11 cellular contexts compared by ENCODE assay signal in the genomic region with DNA sequence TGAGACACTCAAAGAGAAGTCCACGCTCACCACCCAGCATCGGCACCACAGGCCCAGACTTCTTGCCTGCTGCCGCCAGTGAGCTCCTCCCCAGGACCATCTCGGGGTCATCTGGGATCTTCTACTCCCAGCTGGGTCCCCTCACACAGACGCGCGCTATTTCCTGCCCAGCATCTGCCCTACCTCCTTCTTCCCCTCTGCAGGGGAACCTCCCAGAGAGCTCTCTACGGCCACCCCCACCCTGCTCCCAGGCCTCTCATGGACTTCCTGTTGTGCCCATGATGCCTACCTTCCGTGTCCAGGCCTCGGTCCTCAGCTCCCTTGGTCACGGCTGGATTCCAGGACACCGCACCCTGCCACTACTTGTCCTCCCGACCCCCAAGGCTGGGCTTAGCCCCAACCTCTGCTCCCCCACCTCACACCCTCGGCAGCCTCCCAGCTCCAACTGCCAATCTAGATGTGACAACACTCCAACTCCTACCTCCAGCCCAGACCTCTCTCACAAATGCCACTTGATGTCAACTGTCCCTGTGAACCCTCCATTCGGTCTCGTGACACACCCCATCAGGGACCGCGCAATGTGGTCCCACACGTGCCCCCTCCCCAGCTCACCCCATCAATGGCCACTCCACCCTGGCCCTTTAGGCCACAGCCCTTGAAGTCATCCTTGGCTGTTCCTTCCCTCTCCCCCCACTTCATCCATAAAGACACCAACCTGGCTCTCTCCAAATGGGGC. TPM values are rescaled to one million over a fixed set of nuclear protein-coding genes. Genes with fewer than 3 reads are reported as not detected.
A peak's percentile ranks its signal among the peaks of the same experiment; 100 is the strongest.
DNase-seq lines count a peak whose midpoint lies in the region; ATAC-seq, FAIRE-seq and TF ChIP-seq lines count a peak whose summit lies in the region.
"Had no signal": no experiment of that assay in that cellular context is flagged by ENCODE, and none has a peak within 500 bp of the region (broad histone marks: within the 10 kb centered on the region; RNA-seq: fewer than 3 reads in every experiment).

No MANE protein-coding gene starts in this region.

- H4K20me1 ChIP-seq in SU-DHL-6 (ENCODE audit: low read depth, low read length), result no peaks in the 10 kb centered on the region

- no peak for TF ChIP-seq CTCF in SU-DHL-6 (IDR thresholded peaks at IDR 0.05; ENCODE audit: insufficient read depth, low read length, poor library complexity, severe bottlenecking)
- TF ChIP-seq CTCF in testis (IDR thresholded peaks at IDR 0.05), result no peak

- H3K9me3 Mint-ChIP-seq in stimulated activated naive CD8-positive, alpha-beta T cell treated with anti-CD3 and anti-CD28 coated beads, Interleukin-15, Interleukin-2, amounts not matched to agents 100 ng/mL and 50 ng/mL, for 24 hours, result no peaks in the 10 kb centered on the region

- peaks cover 44% of the 10 kb centered on the region for H3K4me1 Mint-ChIP-seq in stimulated activated naive CD8-positive, alpha-beta T cell treated with anti-CD3 and anti-CD28 coated beads, Interleukin-15, Interleukin-2, amounts not matched to agents 100 ng/mL and 50 ng/mL, for 24 hours (ENCODE audit: low read depth)

- H3K4me3 ChIP-seq in SU-DHL-6 (ENCODE audit: insufficient read depth, low read length, poor library complexity, severe bottlenecking) (no peak overlapping the region), testis (no peak overlapping the region)

- H3K9ac ChIP-seq in SU-DHL-6 (ENCODE audit: low read length), result peak overlapping the region; percentile 52

- H3K79me2 ChIP-seq in SU-DHL-6 (ENCODE audit: insufficient read depth, low read length), result no peaks in the 10 kb centered on the region; the same call in 1 of the 2 replicates

- H3K36me3 Mint-ChIP-seq in stimulated activated naive CD8-positive, alpha-beta T cell treated with anti-CD3 and anti-CD28 coated beads, Interleukin-15, Interleukin-2, amounts not matched to agents 100 ng/mL and 50 ng/mL, for 24 hours (ENCODE audit: low read depth), result peaks cover 46% of the 10 kb centered on the region

- H3K27me3 Mint-ChIP-seq in stimulated activated naive CD8-positive, alpha-beta T cell treated with anti-CD3 and anti-CD28 coated beads, Interleukin-15, Interleukin-2, amounts not matched to agents 100 ng/mL and 50 ng/mL, for 24 hours, result no peaks in the 10 kb centered on the region

- H3K27me3 ChIP-seq in SU-DHL-6 (ENCODE audit: low read length) (no peaks in the 10 kb centered on the region), testis (no peaks in the 10 kb centered on the region)

- TF ChIP-seq POLR2A in testis (IDR thresholded peaks at IDR 0.05), result no peak

- intact Hi-C loops in left cardiac atrium (cut with DNase I) (no loop called here), testis (cut with DNase I; ENCODE audit: low total_unique reads) (loop anchor here (10.0 kb wide), 1 partner anchor 339 kb away; no protein-coding TSS in a partner anchor)

- H3K9me2 ChIP-seq in SU-DHL-6 (replicated peaks; ENCODE audit: insufficient read depth, low read length), result no peaks in the 10 kb centered on the region

- peak overlapping the region; percentile 76 for H3K27ac Mint-ChIP-seq in stimulated activated naive CD8-positive, alpha-beta T cell treated with anti-CD3 and anti-CD28 coated beads, Interleukin-15, Interleukin-2, amounts not matched to agents 100 ng/mL and 50 ng/mL, for 24 hours

- 78 to 79% methylated on average over 19 of the region's 19 CpGs for WGBS in testis, 2 donors

- no peaks in the 10 kb centered on the region for H3K9me3 ChIP-seq in SU-DHL-6 (ENCODE audit: insufficient read depth, low read length)
- H3K9me3 ChIP-seq in testis, result no peaks in the 10 kb centered on the region

- no peak for ATAC-seq in stimulated activated naive CD8-positive, alpha-beta T cell treated with anti-CD3 and anti-CD28 coated beads, Interleukin-15, Interleukin-2, amounts not matched to agents 100 U/mL and 50 U/mL, for 24 hours
- ATAC-seq in left cardiac atrium, result peak; percentile 10 to 23

- H3K4me1 ChIP-seq in testis, result no peaks in the 10 kb centered on the region

- no peak for DNase-seq in stimulated activated naive CD8-positive, alpha-beta T cell treated with anti-CD3 and anti-CD28 coated beads, Interleukin-15, Interleukin-2, amounts not matched to agents 100 U/mL and 50 U/mL, for 24 hours
- DNase-seq in left cardiac atrium (no peak), SKM-1 (lab: John Stamatoyannopoulos, UW; ENCODE audit: unreplicated experiment) (no peak), urothelium cell line (ENCODE audit: low spot score) (no peak), DMS153 treated with DMSO at 0.1 percent for 48 hours (lab: John Stamatoyannopoulos, UW; ENCODE audit: unreplicated experiment) (no peak), testis (no peak)
- DNase-seq: NCI-H1092 treated with DMSO at 0.1 percent for 48 hours had no signal

- peak overlapping the region; percentile 22 for H3K4me3 Mint-ChIP-seq in stimulated activated naive CD8-positive, alpha-beta T cell treated with anti-CD3 and anti-CD28 coated beads, Interleukin-15, Interleukin-2, amounts not matched to agents 100 ng/mL and 50 ng/mL, for 24 hours

- H2AFZ ChIP-seq in SU-DHL-6 (ENCODE audit: low read depth, low read length, severe bottlenecking), result no peak overlapping the region

- H3K4me2 ChIP-seq in SU-DHL-6 (ENCODE audit: low read depth, low read length, poor library complexity, severe bottlenecking), result peak overlapping the region; percentile 51

- H3F3A ChIP-seq in SU-DHL-6 (ENCODE audit: insufficient read depth), result peaks cover 78% of the 10 kb centered on the region

- H3K27ac ChIP-seq in SU-DHL-6 (ENCODE audit: low read depth, low read length) (peak overlapping the region; percentile 95), testis (no peak overlapping the region)

- no peak for FAIRE-seq in urothelium cell line (lab: Jason Lieb, UNC)
- FAIRE-seq: D721Med, endometrium had no signal

- no peaks in the 10 kb centered on the region for H3K36me3 ChIP-seq in SU-DHL-6 (ENCODE audit: low read length)
- no peaks in the 10 kb centered on the region for H3K36me3 ChIP-seq in testis (ENCODE audit: low read depth, missing control alignments)

RNA-seq across cellular contexts. Expression of gene SGSM3, which starts 45.3 kb away (rescaled TPM):
- total RNA-seq in left cardiac atrium (10 to 100 TPM; 39.1 to 45.3 TPM), testis (10 to 100 TPM; 75.8 to 84.7 TPM)
- 92.8 TPM for polyA plus RNA-seq in testis (ENCODE audit: insufficient read depth, low read depth, low replicate concordance)
